In genomic region chr16:19718624-19718965, GRCh38 we compare ENCODE assay signal across 8 cellular contexts. TPM values are rescaled to one million over a fixed set of nuclear protein-coding genes. Genes with fewer than 3 reads are reported as not detected.
DNase-seq lines count a peak whose midpoint lies in the region; FAIRE-seq and TF ChIP-seq lines count a peak whose summit lies in the region.

No MANE protein-coding gene starts in this region.

- TF ChIP-seq POLR2A in ovary (IDR thresholded peaks at IDR 0.05): no peak

- 0 to 1% (median 0%) methylated on average over 21 of the region's 21 CpGs for WGBS in ovary, 3 donors

- H3K4me1 Mint-ChIP-seq in T-helper 1 cell treated with Interleukin-12 subunit alpha and Interleukin-12 subunit beta and Interleukin-4 antibody, amounts not matched to agents 30 μg/mL and 1 μg/mL, for 36 hours (ENCODE audit: low read depth): peaks cover 13% of the 10 kb centered on the region

- peak overlapping the region; percentile 89 for H3K4me3 Mint-ChIP-seq in T-helper 1 cell treated with Interleukin-12 subunit alpha and Interleukin-12 subunit beta and Interleukin-4 antibody, amounts not matched to agents 30 μg/mL and 1 μg/mL, for 36 hours

- CTCF ChIA-PET in OCI-LY7 (lab: Charles Lee; ENCODE audit: unreplicated experiment): no interaction called here

- intact Hi-C loops in OCI-LY7 (cut with micrococcal nuclease; ENCODE audit: unreplicated experiment): loop anchor here (5.0 kb wide), 1 partner anchor 161 kb away; the partner anchor contains the start of gene VPS35L
- intact Hi-C loops in ovary (cut with DNase I): loop anchor here in 1 of 4 donors (5.0 kb wide), 1 partner anchor 164 kb away; the partner anchor contains the start of gene GPRC5B

- no peaks in the 10 kb centered on the region for H3K9me2 ChIP-seq in OCI-LY7 (ENCODE audit: insufficient read depth, low read length)

- no peak for FAIRE-seq in GM19239 (lab: Jason Lieb, UNC)

- H3K4me1 ChIP-seq in OCI-LY7 (ENCODE audit: insufficient read depth, low read length, poor library complexity, severe bottlenecking) (peaks cover 19% of the 10 kb centered on the region), ovary (ENCODE audit: insufficient read depth) (peaks cover 13% of the 10 kb centered on the region)

- POLR2A ChIA-PET in OCI-LY7 (lab: Charles Lee): interaction anchor here (1.0 kb wide), 1 partner anchor 21 kb away, joined by 3 read pairs; no protein-coding TSS in a partner anchor

- H3K27me3 ChIP-seq in ovary: no peaks in the 10 kb centered on the region

- no peak for TF ChIP-seq EP300 in ovary (IDR thresholded peaks at IDR 0.05)

- peak overlapping the region; percentile 67 for H2AFZ ChIP-seq in OCI-LY7 (ENCODE audit: low read length)

- peaks cover 5% of the 10 kb centered on the region for H4K20me1 ChIP-seq in OCI-LY7 (ENCODE audit: insufficient read depth, low read length)

- peak overlapping the region; percentile 75 for H3K4me2 ChIP-seq in OCI-LY7 (ENCODE audit: low read length)

- H3K4me3 ChIP-seq in OCI-LY7 (ENCODE audit: low read depth, low read length, poor library complexity, severe bottlenecking): peak overlapping the region; percentile 88
- peak overlapping the region; percentile 88 for H3K4me3 ChIP-seq in epithelial cell of esophagus (ENCODE audit: low read length)
- peak overlapping the region; percentile 67 for H3K4me3 ChIP-seq in ovary

- no peaks in the 10 kb centered on the region for H3K9me3 ChIP-seq in OCI-LY7 (ENCODE audit: low read length)
- no peaks in the 10 kb centered on the region for H3K9me3 ChIP-seq in ovary

- H3K79me2 ChIP-seq in OCI-LY7 (ENCODE audit: insufficient read depth, low read depth, low read length): peaks cover 37% of the 10 kb centered on the region

- no peaks in the 10 kb centered on the region for H3K9me3 Mint-ChIP-seq in T-helper 1 cell treated with Interleukin-12 subunit alpha and Interleukin-12 subunit beta and Interleukin-4 antibody, amounts not matched to agents 30 μg/mL and 1 μg/mL, for 36 hours

- no TSS peak for BruUV-seq in OCI-LY7 (replicated peaks; lab: Mats Ljungman, UMichigan)

- H3K27ac Mint-ChIP-seq in T-helper 1 cell treated with Interleukin-12 subunit alpha and Interleukin-12 subunit beta and Interleukin-4 antibody, amounts not matched to agents 30 μg/mL and 1 μg/mL, for 36 hours: no peak overlapping the region

- peaks cover 15% of the 10 kb centered on the region for H3K36me3 ChIP-seq in OCI-LY7 (ENCODE audit: insufficient read depth, low read length)
- no peaks in the 10 kb centered on the region for H3K36me3 ChIP-seq in ovary

- no peak for TF ChIP-seq CTCF in OCI-LY7 (conservative IDR thresholded peaks at IDR 0.05; ENCODE audit: low read length)
- no peak for TF ChIP-seq CTCF in epithelial cell of esophagus (IDR thresholded peaks at IDR 0.05; ENCODE audit: insufficient read depth, low read depth, low read length, missing control alignments)
- no peak for TF ChIP-seq CTCF in ovary (IDR thresholded peaks at IDR 0.05)

- DNase-seq in T-helper 1 cell: no peak
- peak; percentile 8 for DNase-seq in OCI-LY7 (ENCODE audit: low spot score)
- peak; percentile 28 for DNase-seq in epithelial cell of esophagus (ENCODE audit: low read depth)
- peak in 1 of 5 donors; percentile 55 for DNase-seq in ovary
- no peak for DNase-seq in NK-92 (lab: John Stamatoyannopoulos, UW; ENCODE audit: unreplicated experiment)
- DNase-seq in GM19239 (ENCODE audit: insufficient read length, low spot score): no peak
- no peak for DNase-seq in activated CD4-positive, alpha-beta T cell treated with anti-CD3 and anti-CD28 coated beads, Interleukin-2, amount 50 U/mL, for 1 hour

- H3K36me3 Mint-ChIP-seq in T-helper 1 cell treated with Interleukin-12 subunit alpha and Interleukin-12 subunit beta and Interleukin-4 antibody, amounts not matched to agents 30 μg/mL and 1 μg/mL, for 36 hours (ENCODE audit: low read depth): peaks cover 10% of the 10 kb centered on the region

- H3K27me3 Mint-ChIP-seq in T-helper 1 cell treated with Interleukin-12 subunit alpha and Interleukin-12 subunit beta and Interleukin-4 antibody, amounts not matched to agents 30 μg/mL and 1 μg/mL, for 36 hours (ENCODE audit: low read depth): no peaks in the 10 kb centered on the region

- H3K27ac ChIP-seq in OCI-LY7 (ENCODE audit: low read depth, low read length, poor library complexity, severe bottlenecking) (no peak overlapping the region), ovary (no peak overlapping the region)

RNA-seq across cellular contexts. Expression of gene IQCK, which starts 0.5 kb away (rescaled TPM):
- total RNA-seq in OCI-LY7 (2014; rRNA removed; shearing (Covaris generic)): 1.3 and 2.2 TPM in 2 replicates
- total RNA-seq in OCI-LY7 (2022) (2.7 and 4.3 TPM in 2 replicates), ovary (10 to 100 TPM; 14.3 to 52.8 (median 18.0) TPM)
- polyA plus RNA-seq in ovary: 10 to 100 TPM; 16.5 to 25.0 TPM

RNA-seq across cellular contexts. Expression of gene KNOP1, which starts 0.6 kb away (rescaled TPM):
- 19.7 and 37.9 TPM in 2 replicates for total RNA-seq in OCI-LY7 (2014; rRNA removed; shearing (Covaris generic))
- total RNA-seq in OCI-LY7 (2022): 30.0 and 33.2 TPM in 2 replicates
- total RNA-seq in ovary: 10 to 100 TPM in 6 of 7 donors, 1 to 10 TPM in 1; 6.4 to 21.9 (median 16.7) TPM
- 10 to 100 TPM; 19.3 to 29.9 TPM for polyA plus RNA-seq in ovary

Comparison
In these comparisons a context has a peak if more than half of its experiments do, and no peak if none do; other contexts are left out.
1. DNase-seq: peak in OCI-LY7 (single experiment) and epithelial cell of esophagus (single experiment); none in T-helper 1 cell (0 of 5), NK-92 (single experiment), GM19239 (single experiment) and activated CD4-positive, alpha-beta T cell treated with anti-CD3 and anti-CD28 coated beads, Interleukin-2, amount 50 U/mL, for 1 hour (single experiment).
2. Peak in every context shown above with its lines, with median percentiles within 50 percentile points of each other: H3K4me3 ChIP-seq.